In genomic region chr11:77386178-77386577, GRCh38 we compare ENCODE assay signal across 15 cellular contexts.
"Had no signal": no experiment of that assay in that cellular context is flagged by ENCODE, and none has a peak within 500 bp of the region (broad histone marks: within the 10 kb centered on the region; RNA-seq: fewer than 3 reads in every experiment).

No MANE protein-coding gene starts in this region.

- DNase-seq: activated CD4-positive, alpha-beta T cell treated with anti-CD3 and anti-CD28 coated beads, Interleukin-2, amount 50 U/mL, for 1 hour; activated T-cell treated with anti-CD3 and anti-CD28 coated beads for 4 hours; dorsolateral prefrontal cortex; foreskin keratinocyte; head of caudate nucleus; islet precursor cell; pancreas; right cardiac atrium; stimulated activated CD4-positive, alpha-beta T cell treated with anti-CD3 and anti-CD28 coated beads, Interleukin-12 subunit alpha, Interleukin-12 subunit beta, amount 100 ng/mL, for 4 hours; stimulated activated naive CD4-positive, alpha-beta T cell; SW 1271 had no signal

- H3K36me3 ChIP-seq: neural progenitor cell, pancreas had no signal

- H3K4me1 Mint-ChIP-seq: neural progenitor cell had no signal

- H3K9ac ChIP-seq: neural progenitor cell had no signal

- H3K4me3 Mint-ChIP-seq: activated naive CD4-positive, alpha-beta T cell treated with anti-CD3 and anti-CD28 coated beads, Interleukin-2, amount 50 U/mL, for 24 hours; neural progenitor cell; T-helper 2 cell treated with Interferon-gamma antibody and Interleukin-4, amounts not matched to agents 5 μg/mL and 100 μg/mL, for 36 hours had no signal

- H3K9me3 Mint-ChIP-seq: activated naive CD4-positive, alpha-beta T cell treated with anti-CD3 and anti-CD28 coated beads, Interleukin-2, amount 50 U/mL, for 24 hours; neural progenitor cell; T-helper 2 cell treated with Interferon-gamma antibody and Interleukin-4, amounts not matched to agents 5 μg/mL and 100 μg/mL, for 36 hours had no signal

- H3K27me3 Mint-ChIP-seq: activated naive CD4-positive, alpha-beta T cell treated with anti-CD3 and anti-CD28 coated beads, Interleukin-2, amount 50 U/mL, for 24 hours had no signal

- H3K27me3 ChIP-seq: dorsolateral prefrontal cortex, foreskin keratinocyte, neural progenitor cell, pancreas, suprapubic skin had no signal

- ATAC-seq: foreskin keratinocyte had no signal

- H3K4me1 ChIP-seq: foreskin keratinocyte, neural progenitor cell, pancreas, suprapubic skin had no signal

- H3K27ac Mint-ChIP-seq: activated naive CD4-positive, alpha-beta T cell treated with anti-CD3 and anti-CD28 coated beads, Interleukin-2, amount 50 U/mL, for 24 hours; neural progenitor cell; T-helper 2 cell treated with Interferon-gamma antibody and Interleukin-4, amounts not matched to agents 5 μg/mL and 100 μg/mL, for 36 hours had no signal

- H3K4me3 ChIP-seq: dorsolateral prefrontal cortex, neural progenitor cell, pancreas, suprapubic skin had no signal

- H3K9me3 ChIP-seq: pancreas, suprapubic skin had no signal

- H2AFZ ChIP-seq: neural progenitor cell had no signal

- H3K4me2 ChIP-seq: neural progenitor cell had no signal

- H3K27ac ChIP-seq: foreskin keratinocyte, neural progenitor cell, pancreas, suprapubic skin had no signal
